ENCODE assay signal across 8 cellular contexts in the genomic region with DNA sequence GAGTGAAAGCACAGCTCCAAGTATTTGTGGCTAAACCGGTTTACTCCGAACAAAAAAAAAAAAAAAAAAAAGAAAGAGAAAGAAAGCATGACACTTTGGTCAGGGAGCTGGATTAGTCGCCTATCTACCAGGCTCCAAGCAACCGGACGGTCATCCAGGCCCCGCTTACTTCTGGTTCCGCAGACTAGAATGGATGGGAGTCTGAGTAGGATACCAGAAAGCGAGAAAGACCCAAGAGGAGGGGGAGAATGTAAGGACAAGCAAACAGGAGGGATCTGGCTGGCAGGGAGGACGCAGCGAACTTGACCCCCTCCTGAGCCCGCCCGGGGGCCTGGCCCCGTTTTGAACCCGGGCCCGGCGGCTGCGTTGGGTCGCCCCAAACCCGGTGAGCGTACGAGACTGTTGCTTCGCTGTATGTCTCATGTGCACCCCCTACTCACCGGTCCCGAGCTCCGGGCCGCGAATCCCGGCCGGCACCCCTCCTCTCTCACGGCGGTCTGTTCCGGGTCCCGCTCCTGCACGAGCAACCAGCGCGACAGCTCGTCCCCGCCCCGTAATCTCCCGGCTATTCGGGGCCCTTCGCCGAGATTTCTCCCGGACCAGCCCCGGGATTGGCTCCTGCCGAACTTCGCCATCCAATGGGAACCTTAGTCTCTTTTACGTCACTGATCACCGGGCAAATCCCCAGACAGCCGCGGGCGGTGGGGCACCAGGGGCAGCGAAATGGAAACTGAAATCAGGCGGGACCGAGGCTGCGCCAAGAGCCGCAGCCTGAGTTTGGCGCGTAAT. TPM values are rescaled to one million over a fixed set of nuclear protein-coding genes. Genes with fewer than 3 reads are reported as not detected.
A peak's percentile ranks its signal among the peaks of the same experiment; 100 is the strongest.
DNase-seq lines count a peak whose midpoint lies in the region; ATAC-seq, FAIRE-seq and TF ChIP-seq lines count a peak whose summit lies in the region.

TRIM26 (minus strand) TSS at position 542 of the 789 bp plus-strand sequence. CDS start 14,303 bp downstream, outside the sequence.

- WGBS in HepG2 (ENCODE audit: low lambda C conversion rate), result under 1% methylated on average over 52 of the region's 59 CpGs

- peak; percentile 75 for ATAC-seq in GM19397 (IDR thresholded peaks at IDR 0.05; ENCODE audit: unreplicated experiment)
- ATAC-seq in HG03571 (IDR thresholded peaks at IDR 0.05; ENCODE audit: unreplicated experiment), result peak; percentile 68
- ATAC-seq in HepG2, result peak; percentile 94

- H3K27me3 Mint-ChIP-seq in CD14-positive monocyte (ENCODE audit: low read depth in 3 of 3), result peaks cover 0 to 2% (median 2%) of the 10 kb centered on the region in 3 donors

- TF ChIP-seq POLR2A in HepG2 (IDR thresholded peaks at IDR 0.05; ENCODE audit: insufficient read depth in 1 of 2, low read depth in 2 of 2, low read length in 2 of 2), result peak; percentile 84 to 94

- DNase-seq in CD14-positive monocyte (ENCODE audit: low spot score) (peak; percentile 96), NCI-H82 (lab: John Stamatoyannopoulos, UW) (peak; percentile 99), dermis microvascular lymphatic vessel endothelial cell (ENCODE audit: low read depth in 2 of 2) (peak; percentile 93 to 96), HepG2 (ENCODE audit: low spot score) (peak; percentile 97)
- DNase-seq in activated CD4-positive, alpha-beta T cell treated with anti-CD3 and anti-CD28 coated beads, Interleukin-2, amount 50 U/mL, for 48 hours, result peak; percentile 96 to 97
- DNase-seq in stimulated activated CD4-positive, alpha-beta T cell treated with anti-CD3 and anti-CD28 coated beads, Interleukin-4, amount 100 ng/mL, for 1 hour, result peak; percentile 92

- peak within 1 kb of the TSS; percentile 96 to 99 (median 99) for H3K27ac Mint-ChIP-seq in CD14-positive monocyte

- H3K27ac ChIP-seq in HepG2 (ENCODE audit: extremely low read length, insufficient read depth, low read length), result peak within 1 kb of the TSS; percentile 93

- 0 out of 5 replicates have a peak, but pooled peaks cover 0 to 4% of the 10 kb centered on the region in 2 experiments for H3K36me3 ChIP-seq in HepG2 (replicated peaks in 1 of 2; ENCODE audit: control insufficient read depth in 1 of 2, insufficient read depth in 2 of 2, low read length in 2 of 2)

- H3K4me3 Mint-ChIP-seq in CD14-positive monocyte, result peak within 1 kb of the TSS; percentile 96 to 99

- peak within 1 kb of the TSS; percentile 92 to 99 (median 95) for H3K4me3 ChIP-seq in HepG2 (replicated peaks in 1 of 3; ENCODE audit: insufficient read depth in 1 of 3, low read depth in 2 of 3, low read length in 3 of 3)

- POLR2A ChIA-PET in HepG2 (lab: Yijun Ruan, JAX), result interaction anchor here (0.7 to 2.6 kb wide), 14 partner anchors 8 to 358 kb away, joined by 3 to 20 read pairs (median 3); partner anchors contain the start of genes ABCF1, POLR1H, PPP1R11 and TRIM39

- H3K36me3 Mint-ChIP-seq in CD14-positive monocyte, result peaks cover 20 to 28% of the 10 kb centered on the region in 2 donors

- H3K4me1 Mint-ChIP-seq in CD14-positive monocyte, result peaks cover 44% of the 10 kb centered on the region

- in situ Hi-C loops in HepG2 (cut with HindIII; ENCODE audit: extremely low pct_ligation_motif_present, low pct_unique_long_range_greater_than_20kb), result no loop called here

- intact Hi-C loops in CD14-positive monocyte (cut with micrococcal nuclease), result loop anchor here (5.0 to 10.0 kb wide), 3 partner anchors 114 to 182 kb away; partner anchors contain the start of genes TRIM39 (in 2 of the 2) and PPP1R11 (in 1 of the 2)
- intact Hi-C loops in HepG2 (cut with micrococcal nuclease; ENCODE audit: unreplicated experiment), result no loop called here

- peaks cover 0 to 2% of the 10 kb centered on the region in 2 experiments; a peak in 1 of 5 replicates for H3K27me3 ChIP-seq in HepG2 (ENCODE audit: control insufficient read depth in 1 of 2, insufficient read depth in 2 of 2, low read length in 2 of 2)

- H2AFZ ChIP-seq in HepG2 (ENCODE audit: low read length), result peak within 1 kb of the TSS; percentile 68

- H3K9me3 Mint-ChIP-seq in CD14-positive monocyte, result peaks cover 0 to 1% (median 0%) of the 10 kb centered on the region in 7 donors

- BruUV-seq in HepG2 (replicated peaks; lab: Mats Ljungman, UMichigan), result no TSS peak

- peak; percentile 82 for FAIRE-seq in HepG2 (lab: Jason Lieb, UNC)

- peak in 1 of 2 experiments; percentile 66; a peak in 2 of 4 replicates for TF ChIP-seq EP300 in HepG2 (IDR thresholded peaks at IDR 0.05; ENCODE audit: low read depth in 2 of 2, low read length in 2 of 2)
- TF ChIP-seq EP300 in HepG2 (CRISPR knock-in tag; IDR thresholded peaks at IDR 0.05; ENCODE audit: borderline replicate concordance), result peak; percentile 1; the same call in 1 of the 2 replicates

- H4K20me1 ChIP-seq in HepG2 (ENCODE audit: insufficient read depth, low read length), result no peaks in the 10 kb centered on the region

- TF ChIP-seq RAD21 in HepG2 (CRISPR knock-in tag; IDR thresholded peaks at IDR 0.05), result peak; percentile 43; the same call in 1 of the 2 replicates

- TF ChIP-seq CTCF in CD14-positive monocyte (IDR thresholded peaks at IDR 0.05) (no peak), HepG2 (CRISPR knock-in tag; IDR thresholded peaks at IDR 0.05) (no peak; the same call in 1 of the 2 replicates)

- H3K4me2 ChIP-seq in HepG2 (ENCODE audit: low read depth, low read length), result peak within 1 kb of the TSS; percentile 99

- peak within 1 kb of the TSS; percentile 94 for H3K9ac ChIP-seq in HepG2 (ENCODE audit: insufficient read depth, low read depth, low read length)

- CTCF ChIA-PET in HepG2 (lab: Yijun Ruan, JAX; ENCODE audit: low intra/inter-chr PET ratio, low total read pairs), result no interaction called here

- H3K9me3 ChIP-seq in HepG2 (ENCODE audit: low read length), result no peaks in the 10 kb centered on the region

- peaks cover 51% of the 10 kb centered on the region for H3K79me2 ChIP-seq in HepG2 (ENCODE audit: insufficient read depth, low read length)

- H3K4me1 ChIP-seq in HepG2 (ENCODE audit: insufficient read depth, low read length), result peaks cover 50% of the 10 kb centered on the region

TF ChIP-seq in HepG2, 621 proteins besides CTCF, POLR2A, EP300 and RAD21 (continues in another document):
- TF ChIP-seq MAZ (IDR thresholded peaks at IDR 0.05; ENCODE audit: borderline replicate concordance, low read depth, low read length), result peak; percentile 37; the same call in 1 of the 2 replicates
- TF ChIP-seq MAZ (CRISPR knock-in tag; IDR thresholded peaks at IDR 0.05; ENCODE audit: low read depth), result peak; percentile 67; the same call in 1 of the 2 replicates
- TF ChIP-seq ZNF713 (CRISPR knock-in tag; IDR thresholded peaks at IDR 0.05), result no peak
- TF ChIP-seq ZSCAN25 (CRISPR knock-in tag; IDR thresholded peaks at IDR 0.05), result no peak
- TF ChIP-seq PHF8 (CRISPR knock-in tag; IDR thresholded peaks at IDR 0.05), result peak; percentile 83
- TF ChIP-seq U2AF1 (optimal IDR thresholded peaks at IDR 0.05; ENCODE audit: low read depth, low read length), result peak; percentile 71
- TF ChIP-seq IKZF1 (IDR thresholded peaks at IDR 0.05), result no peak
- TF ChIP-seq PTBP1 (IDR thresholded peaks at IDR 0.05; ENCODE audit: low read depth, low read length, poor library complexity, severe bottlenecking), result no peak
- no peak for TF ChIP-seq ZNF337 (CRISPR knock-in tag; IDR thresholded peaks at IDR 0.05; ENCODE audit: borderline replicate concordance, low read depth)
- TF ChIP-seq HCFC1 (IDR thresholded peaks at IDR 0.05; ENCODE audit: low read depth, low read length), result no peak
- TF ChIP-seq NCOA2 (CRISPR knock-in tag; IDR thresholded peaks at IDR 0.05), result no peak
- TF ChIP-seq, protein P1, sequence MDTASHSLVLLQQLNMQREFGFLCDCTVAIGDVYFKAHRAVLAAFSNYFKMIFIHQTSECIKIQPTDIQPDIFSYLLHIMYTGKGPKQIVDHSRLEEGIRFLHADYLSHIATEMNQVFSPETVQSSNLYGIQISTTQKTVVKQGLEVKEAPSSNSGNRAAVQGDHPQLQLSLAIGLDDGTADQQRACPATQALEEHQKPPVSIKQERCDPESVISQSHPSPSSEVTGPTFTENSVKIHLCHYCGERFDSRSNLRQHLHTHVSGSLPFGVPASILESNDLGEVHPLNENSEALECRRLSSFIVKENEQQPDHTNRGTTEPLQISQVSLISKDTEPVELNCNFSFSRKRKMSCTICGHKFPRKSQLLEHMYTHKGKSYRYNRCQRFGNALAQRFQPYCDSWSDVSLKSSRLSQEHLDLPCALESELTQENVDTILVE (CRISPR knock-in tag; IDR thresholded peaks at IDR 0.05), result peak; percentile 44; the same call in 1 of the 2 replicates
- TF ChIP-seq MYNN (CRISPR knock-in tag; IDR thresholded peaks at IDR 0.05; ENCODE audit: low read depth), result 0 out of 2 replicates have a peak, but pooled peaks have one; percentile 26
- no peak; the same call in 1 of the 2 replicates for TF ChIP-seq GZF1 (CRISPR knock-in tag; IDR thresholded peaks at IDR 0.05)
- TF ChIP-seq MIER2 (CRISPR knock-in tag; IDR thresholded peaks at IDR 0.05), result peak; percentile 30; the same call in 1 of the 2 replicates

RNA-seq across cellular contexts. Expression of gene TRIM26, which starts in this region (rescaled TPM):
- polyA plus RNA-seq in CD14-positive monocyte, result 10 to 100 TPM; 16.4 to 26.0 TPM
- 18.5 and 23.6 TPM in 2 replicates for total RNA-seq in dermis microvascular lymphatic vessel endothelial cell
- 38.7 and 46.2 TPM in 2 replicates for total RNA-seq in HepG2 (2016; rRNA removed; fragmentation: Illumina TruSeq; extraction: Trizol)
- total RNA-seq in HepG2 (2016; cell fraction: cytosol; rRNA removed; fragmentation: Illumina TruSeq; extraction: Trizol; ENCODE audit: low read depth), result 9.6 and 10.3 TPM in 2 replicates
- total RNA-seq in HepG2 (2016; cell fraction: insoluble cytoplasmic fraction; rRNA removed; fragmentation: Illumina TruSeq; extraction: Trizol), result 37.1 and 41.8 TPM in 2 replicates
- total RNA-seq in HepG2 (2016; cell fraction: membrane; rRNA removed; fragmentation: Illumina TruSeq; extraction: Trizol), result 26.1 and 27.6 TPM in 2 replicates
- 24.8 and 31.3 TPM in 2 replicates for total RNA-seq in HepG2 (2016; cell fraction: nucleus; rRNA removed; fragmentation: Illumina TruSeq; extraction: Trizol)
- 27.1 and 28.1 TPM in 2 replicates for polyA plus RNA-seq in HepG2 (2011; rRNA removed)
- 21.8 and 22.0 TPM in 2 replicates for polyA plus RNA-seq in HepG2 (2011; cell fraction: cytosol; rRNA removed)
- polyA plus RNA-seq in HepG2 (2011; cell fraction: nucleus; rRNA removed), result 35.8 and 38.4 TPM in 2 replicates
- polyA plus RNA-seq in HepG2 (2012), result 25.7 and 28.0 TPM in 2 replicates
- 4.6 and 5.3 TPM in 2 replicates for polyA plus RNA-seq in HepG2 (2016; cell fraction: cytosol; fragmentation: Illumina TruSeq; extraction: Trizol; ENCODE audit: low read depth)
- polyA plus RNA-seq in HepG2 (2016; cell fraction: insoluble cytoplasmic fraction; fragmentation: Illumina TruSeq; extraction: Trizol; ENCODE audit: low read depth), result 44.5 and 52.1 TPM in 2 replicates
- 13.3 and 13.6 TPM in 2 replicates for polyA plus RNA-seq in HepG2 (2016; cell fraction: membrane; fragmentation: Illumina TruSeq; extraction: Trizol; ENCODE audit: low read depth)
- polyA plus RNA-seq in HepG2 (2016; cell fraction: nucleus; fragmentation: Illumina TruSeq; extraction: Trizol; ENCODE audit: insufficient read depth, low read depth), result 60.9 and 65.2 TPM in 2 replicates
- 37.4 and 51.8 TPM in 2 replicates for polyA minus RNA-seq in HepG2 (2011; rRNA and poly(A)+ RNA removed; ENCODE audit: low replicate concordance)
- 14.8 and 19.4 TPM in 2 replicates for polyA minus RNA-seq in HepG2 (2011; cell fraction: cytosol; rRNA and poly(A)+ RNA removed)
- 23.9 and 26.0 TPM in 2 replicates for polyA minus RNA-seq in HepG2 (2011; cell fraction: nucleus; rRNA and poly(A)+ RNA removed)

Comparison
In these comparisons a context has a peak if more than half of its experiments do, and no peak if none do; other contexts are left out.
1. Peak in every context shown above with its lines: DNase-seq, ATAC-seq, H3K4me3 ChIP-seq and H3K27ac ChIP-seq.